Comparison of ENCODE assay signal across 8 cellular contexts in the genomic region with DNA sequence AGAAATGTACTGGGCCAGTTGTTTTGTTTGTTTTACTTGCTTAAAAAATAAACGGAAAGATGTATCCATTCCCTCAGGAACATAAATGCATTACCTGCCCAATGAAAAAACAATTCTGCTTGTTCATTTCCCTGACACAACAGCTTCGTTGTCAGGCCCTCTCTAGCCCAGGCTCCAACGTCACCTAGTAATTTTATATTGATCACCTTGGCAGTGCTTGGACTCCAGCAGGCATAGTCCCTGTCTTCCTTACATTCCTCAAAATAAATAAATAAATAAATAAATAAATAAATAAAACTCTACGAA. TPM values are rescaled to one million over a fixed set of nuclear protein-coding genes. Genes with fewer than 3 reads are reported as not detected.
DNase-seq lines count a peak whose midpoint lies in the region; ATAC-seq, FAIRE-seq and TF ChIP-seq lines count a peak whose summit lies in the region.

No MANE protein-coding gene starts in this region.

- H3K27me3 ChIP-seq in A673 (replicated peaks; ENCODE audit: insufficient read depth, low read depth, low read length, poor library complexity): no peaks in the 10 kb centered on the region
- no peaks in the 10 kb centered on the region for H3K27me3 ChIP-seq in lower lobe of right lung (ENCODE audit: low read depth)

- no peak for TF ChIP-seq CTCF in A673 (conservative IDR thresholded peaks at IDR 0.05; ENCODE audit: low read depth, low read length)
- TF ChIP-seq CTCF in lower lobe of right lung (IDR thresholded peaks at IDR 0.05): no peak

- no peaks in the 10 kb centered on the region for H3K36me3 ChIP-seq in A673 (ENCODE audit: insufficient read depth, low read length, poor library complexity, severe bottlenecking)
- H3K36me3 ChIP-seq in lower lobe of right lung: no peaks in the 10 kb centered on the region
- no peaks in the 10 kb centered on the region for H3K36me3 ChIP-seq in urinary bladder (ENCODE audit: insufficient read depth)

- no TSS peak for BruUV-seq in A673 (replicated peaks; lab: Mats Ljungman, UMichigan)

- H3K27ac ChIP-seq in A673 (ENCODE audit: low read depth, low read length, poor library complexity, severe bottlenecking): peak overlapping the region; percentile 84
- peak overlapping the region; percentile 95 for H3K27ac ChIP-seq in angular gyrus (ENCODE audit: low read depth, low read length)
- peak overlapping the region; percentile 98 for H3K27ac ChIP-seq in lower lobe of right lung
- peak overlapping the region; percentile 88 for H3K27ac ChIP-seq in urinary bladder (ENCODE audit: low read depth)

- ATAC-seq in lower lobe of right lung (no peak), GM21381 (IDR thresholded peaks at IDR 0.05; ENCODE audit: unreplicated experiment) (no peak)

- intact Hi-C loops in A673 (cut with micrococcal nuclease; ENCODE audit: unreplicated experiment): no loop called here
- intact Hi-C loops in lower lobe of right lung (cut with DNase I): no loop called here

- CTCF ChIA-PET in A673 (lab: Charles Lee): no interaction called here

- WGBS in urinary bladder: 2% methylated on average over 4 of the region's 4 CpGs

- FAIRE-seq in GM19239 (lab: Jason Lieb, UNC): peak; percentile 71

- DNase-seq in A673 (ENCODE audit: low spot score) (peak; percentile 1), GM19239 (ENCODE audit: insufficient read length, low spot score) (no peak), lower lobe of right lung (no peak), GOT3 (lab: John Stamatoyannopoulos, UW) (no peak), Kasumi-1 (lab: John Stamatoyannopoulos, UW) (no peak)

- H3K4me3 ChIP-seq in A673 (ENCODE audit: low read depth, low read length, poor library complexity, severe bottlenecking): peak overlapping the region; percentile 81
- peak overlapping the region; percentile 81 for H3K4me3 ChIP-seq in lower lobe of right lung
- peak overlapping the region; percentile 81 for H3K4me3 ChIP-seq in urinary bladder (ENCODE audit: low read depth, low read length)

- H3K4me1 ChIP-seq in A673 (ENCODE audit: insufficient read depth, low read length, poor library complexity, severe bottlenecking): peaks cover 7% of the 10 kb centered on the region
- peaks cover 63% of the 10 kb centered on the region for H3K4me1 ChIP-seq in lower lobe of right lung
- H3K4me1 ChIP-seq in urinary bladder (ENCODE audit: insufficient read depth): no peaks in the 10 kb centered on the region

- H3K9me3 ChIP-seq in A673 (ENCODE audit: low read depth, low read length, poor library complexity, severe bottlenecking): no peaks in the 10 kb centered on the region
- no peaks in the 10 kb centered on the region for H3K9me3 ChIP-seq in lower lobe of right lung

- POLR2A ChIA-PET in A673 (lab: Charles Lee; ENCODE audit: low non-redundant PET): no interaction called here

RNA-seq across cellular contexts. Expression of gene CEP170, which starts 1.2 kb away (rescaled TPM):
- 62.4 and 67.8 TPM in 2 replicates for total RNA-seq in A673 (2021)
- total RNA-seq in lower lobe of right lung: 106 TPM
- 163 TPM for total RNA-seq in urinary bladder
- 16.2 TPM for polyA plus RNA-seq in urinary bladder

RNA-seq across cellular contexts. Expression of gene SDCCAG8, which starts 2.0 kb away (rescaled TPM):
- total RNA-seq in A673 (2021) (9.1 and 9.7 TPM in 2 replicates), lower lobe of right lung (92.7 TPM), urinary bladder (85.5 TPM)
- 19.0 TPM for polyA plus RNA-seq in urinary bladder
